13 cellular contexts compared by ENCODE assay signal in genomic region chr1:30451532-30452125, GRCh38.
"Had no signal": no experiment of that assay in that cellular context is flagged by ENCODE, and none has a peak within 500 bp of the region (broad histone marks: within the 10 kb centered on the region; RNA-seq: fewer than 3 reads in every experiment).

No MANE protein-coding gene starts in this region.

- H3K27ac Mint-ChIP-seq: naive thymus-derived CD4-positive, alpha-beta T cell; T-helper 1 cell treated with Interleukin-12 subunit alpha and Interleukin-12 subunit beta and Interleukin-4 antibody, amounts not matched to agents 30 μg/mL and 1 μg/mL, for 36 hours; WTC11 had no signal

- H3K9ac ChIP-seq: parathyroid adenoma had no signal

- H3K27me3 ChIP-seq: heart right ventricle, uterus had no signal

- H3K9me3 ChIP-seq: gastroesophageal sphincter, heart right ventricle, uterus had no signal

- H3K9me3 Mint-ChIP-seq: T-helper 1 cell treated with Interleukin-12 subunit alpha and Interleukin-12 subunit beta and Interleukin-4 antibody, amounts not matched to agents 30 μg/mL and 1 μg/mL, for 36 hours had no signal

- H3K4me3 ChIP-seq: gastroesophageal sphincter, heart right ventricle, uterus had no signal

- H3K4me1 ChIP-seq: gastroesophageal sphincter, heart right ventricle, parathyroid adenoma, uterus had no signal

- H3K4me1 Mint-ChIP-seq: naive thymus-derived CD4-positive, alpha-beta T cell; WTC11 had no signal

- H3K4me3 Mint-ChIP-seq: naive thymus-derived CD4-positive, alpha-beta T cell; T-helper 1 cell treated with Interleukin-12 subunit alpha and Interleukin-12 subunit beta and Interleukin-4 antibody, amounts not matched to agents 30 μg/mL and 1 μg/mL, for 36 hours; WTC11 had no signal

- H2AFZ ChIP-seq: parathyroid adenoma had no signal

- DNase-seq: activated CD4-positive, alpha-beta T cell treated with anti-CD3 and anti-CD28 coated beads for 4 hours; activated naive CD4-positive, alpha-beta T cell treated with anti-CD3 and anti-CD28 coated beads, Interleukin-2, amount 50 U/mL, for 16 hours; erythroblast; heart right ventricle; small intestine; stimulated activated naive CD8-positive, alpha-beta T cell treated with anti-CD3 and anti-CD28 coated beads, Interleukin-15, Interleukin-2, amounts not matched to agents 100 U/mL and 50 U/mL, for 24 hours had no signal

- H3K36me3 Mint-ChIP-seq: naive thymus-derived CD4-positive, alpha-beta T cell; WTC11 had no signal

- H3K36me3 ChIP-seq: gastroesophageal sphincter, heart right ventricle, uterus had no signal

- ATAC-seq: gastroesophageal sphincter; heart right ventricle; left lobe of liver; naive thymus-derived CD4-positive, alpha-beta T cell; stimulated activated naive CD8-positive, alpha-beta T cell treated with anti-CD3 and anti-CD28 coated beads, Interleukin-15, Interleukin-2, amounts not matched to agents 100 U/mL and 50 U/mL, for 24 hours; WTC11 had no signal

- H3K27ac ChIP-seq: gastroesophageal sphincter, heart right ventricle, parathyroid adenoma, uterus had no signal
